21 cellular contexts compared by ENCODE assay signal in genomic region chr7:117666689-117667088, GRCh38.
"Had no signal": no experiment of that assay in that cellular context is flagged by ENCODE, and none has a peak within 500 bp of the region (broad histone marks: within the 10 kb centered on the region; RNA-seq: fewer than 3 reads in every experiment).

No MANE protein-coding gene starts in this region.

- FAIRE-seq: pancreas had no signal

- H3K4me1 ChIP-seq: body of pancreas, heart right ventricle, pancreas, stomach, vagina had no signal

- H3K4me3 Mint-ChIP-seq: activated CD8-positive, alpha-beta T cell treated with anti-CD3 and anti-CD28 coated beads, Interleukin-2, amount 10 ng/mL, durations not matched to agents 7 days and 5 days; activated naive CD8-positive, alpha-beta T cell treated with anti-CD3 and anti-CD28 coated beads, Interleukin-2, amount 50 U/mL, for 24 hours; activated T-helper 1 cell treated with anti-CD3 and anti-CD28 coated beads, Interleukin-12 subunit alpha, Interleukin-12 subunit beta, Interleukin-2, Interleukin-4 antibody, amounts not matched to agents 30 ng/mL and 10 ng/mL and 1 ng/mL, durations not matched to agents 14 hours and 24 hours and 36 hours; immature natural killer cell; nephron progenitor cell; stimulated activated effector memory CD8-positive, alpha-beta T cell treated with anti-CD3 and anti-CD28 coated beads, Interleukin-12 subunit alpha, Interleukin-12 subunit beta, amount 100 ng/mL, for 72 hours had no signal

- H3K36me3 ChIP-seq: heart right ventricle, stomach, transverse colon, vagina had no signal

- H3K27me3 ChIP-seq: body of pancreas, heart right ventricle, pancreas, stomach, transverse colon, vagina had no signal

- H3K27ac Mint-ChIP-seq: activated CD8-positive, alpha-beta T cell treated with anti-CD3 and anti-CD28 coated beads, Interleukin-2, amount 10 ng/mL, durations not matched to agents 7 days and 5 days; activated naive CD8-positive, alpha-beta T cell treated with anti-CD3 and anti-CD28 coated beads, Interleukin-2, amount 50 U/mL, for 24 hours; activated T-helper 1 cell treated with anti-CD3 and anti-CD28 coated beads, Interleukin-12 subunit alpha, Interleukin-12 subunit beta, Interleukin-2, Interleukin-4 antibody, amounts not matched to agents 30 ng/mL and 10 ng/mL and 1 ng/mL, durations not matched to agents 14 hours and 24 hours and 36 hours; immature natural killer cell; nephron progenitor cell; stimulated activated effector memory CD8-positive, alpha-beta T cell treated with anti-CD3 and anti-CD28 coated beads, Interleukin-12 subunit alpha, Interleukin-12 subunit beta, amount 100 ng/mL, for 72 hours had no signal

- H3K27me3 Mint-ChIP-seq: activated naive CD8-positive, alpha-beta T cell treated with anti-CD3 and anti-CD28 coated beads, Interleukin-2, amount 50 U/mL, for 24 hours had no signal

- H3K36me3 Mint-ChIP-seq: immature natural killer cell; stimulated activated effector memory CD8-positive, alpha-beta T cell treated with anti-CD3 and anti-CD28 coated beads, Interleukin-12 subunit alpha, Interleukin-12 subunit beta, amount 100 ng/mL, for 72 hours had no signal

- H3K27ac ChIP-seq: heart right ventricle, stomach, vagina had no signal

- H3K4me1 Mint-ChIP-seq: activated naive CD8-positive, alpha-beta T cell treated with anti-CD3 and anti-CD28 coated beads, Interleukin-2, amount 50 U/mL, for 24 hours; immature natural killer cell; stimulated activated effector memory CD8-positive, alpha-beta T cell treated with anti-CD3 and anti-CD28 coated beads, Interleukin-12 subunit alpha, Interleukin-12 subunit beta, amount 100 ng/mL, for 72 hours had no signal

- DNase-seq: activated CD4-positive, alpha-beta T cell treated with anti-CD3 and anti-CD28 coated beads, Interleukin-2, amount 50 U/mL, for 1 hour; activated CD8-positive, alpha-beta T cell treated with anti-CD3 and anti-CD28 coated beads, Interleukin-2, amount 10 ng/mL, durations not matched to agents 7 days and 5 days; activated gamma-delta T cell; activated naive CD4-positive, alpha-beta T cell treated with anti-CD3 and anti-CD28 coated beads, Interleukin-2, amount 50 U/mL, for 16 hours; activated naive CD8-positive, alpha-beta T cell treated with anti-CD3 and anti-CD28 coated beads, Interleukin-2, amount 50 U/mL, for 24 hours; body of pancreas; erythroblast; heart right ventricle; immature natural killer cell; left ventricle myocardium superior; nephron progenitor cell; pancreas; right cardiac atrium; stimulated activated CD4-positive, alpha-beta T cell treated with anti-CD3 and anti-CD28 coated beads, Interleukin-1b, Interleukin-23, amount 100 ng/mL, for 48 hours; stomach; T-helper 2 cell; transverse colon had no signal

- H3K9me3 Mint-ChIP-seq: activated naive CD8-positive, alpha-beta T cell treated with anti-CD3 and anti-CD28 coated beads, Interleukin-2, amount 50 U/mL, for 24 hours; activated T-helper 1 cell treated with anti-CD3 and anti-CD28 coated beads, Interleukin-12 subunit alpha, Interleukin-12 subunit beta, Interleukin-2, Interleukin-4 antibody, amounts not matched to agents 30 ng/mL and 10 ng/mL and 1 ng/mL, durations not matched to agents 14 hours and 24 hours and 36 hours; nephron progenitor cell had no signal

- ATAC-seq: activated CD4-positive, CD25-positive, alpha-beta regulatory T cell treated with anti-CD3 and anti-CD28 coated beads, Interleukin-2, amount 50 U/mL, for 24 hours; activated CD8-positive, alpha-beta T cell treated with anti-CD3 and anti-CD28 coated beads, Interleukin-2, amount 10 ng/mL, durations not matched to agents 7 days and 5 days; activated naive CD8-positive, alpha-beta T cell treated with anti-CD3 and anti-CD28 coated beads, Interleukin-2, amount 50 U/mL, for 24 hours; heart right ventricle; left ventricle myocardium superior; right cardiac atrium had no signal

- H3K9me3 ChIP-seq: body of pancreas, heart right ventricle, pancreas, stomach, transverse colon, vagina had no signal

- H3K4me3 ChIP-seq: body of pancreas, heart right ventricle, pancreas, stomach, transverse colon, vagina had no signal
